ENCODE assay signal across 15 cellular contexts in genomic region chr7:46774515-46774914, GRCh38.
"Had no signal": no experiment of that assay in that cellular context is flagged by ENCODE, and none has a peak within 500 bp of the region (broad histone marks: within the 10 kb centered on the region; RNA-seq: fewer than 3 reads in every experiment).

No MANE protein-coding gene starts in this region.

- H3K36me3 ChIP-seq: left lung had no signal

- H3K4me3 ChIP-seq: left lung, SK-N-MC had no signal

- DNase-seq: activated CD4-positive, alpha-beta T cell treated with anti-CD3 and anti-CD28 coated beads, Interleukin-2, amount 10 ng/mL, durations not matched to agents 7 days and 5 days; activated CD8-positive, alpha-beta memory T cell treated with anti-CD3 and anti-CD28 coated beads, Interleukin-2, amount 50 U/mL, for 48 hours; activated gamma-delta T cell treated with Interleukin-2 at 50 U/mL for 16 hours; activated T-cell treated with anti-CD3 and anti-CD28 coated beads, Interleukin-2, amount 50 U/mL, for 72 hours; aorta; dermis blood vessel endothelial cell; effector memory CD8-positive, alpha-beta T cell; hippocampal formation; left lung; mesenchymal stem cell; nucleus accumbens; T-cell; T-helper 9 cell had no signal

- ATAC-seq: activated T-cell treated with anti-CD3 and anti-CD28 coated beads, Interleukin-2, amount 50 U/mL, for 72 hours; effector memory CD8-positive, alpha-beta T cell; left lung; stimulated activated memory B cell treated with anti-CD40 and anti-IgM and Interleukin-4, amounts not matched to agents 10 μg/mL and 1 μg/mL and 100 μg/mL, for 72 hours; T-cell had no signal

- H3K27me3 ChIP-seq: left lung had no signal

- H3K27ac ChIP-seq: left lung, SK-N-MC had no signal

- H3K4me1 ChIP-seq: left lung had no signal
